Comparison of ENCODE assay signal across 26 cellular contexts in the genomic region with DNA sequence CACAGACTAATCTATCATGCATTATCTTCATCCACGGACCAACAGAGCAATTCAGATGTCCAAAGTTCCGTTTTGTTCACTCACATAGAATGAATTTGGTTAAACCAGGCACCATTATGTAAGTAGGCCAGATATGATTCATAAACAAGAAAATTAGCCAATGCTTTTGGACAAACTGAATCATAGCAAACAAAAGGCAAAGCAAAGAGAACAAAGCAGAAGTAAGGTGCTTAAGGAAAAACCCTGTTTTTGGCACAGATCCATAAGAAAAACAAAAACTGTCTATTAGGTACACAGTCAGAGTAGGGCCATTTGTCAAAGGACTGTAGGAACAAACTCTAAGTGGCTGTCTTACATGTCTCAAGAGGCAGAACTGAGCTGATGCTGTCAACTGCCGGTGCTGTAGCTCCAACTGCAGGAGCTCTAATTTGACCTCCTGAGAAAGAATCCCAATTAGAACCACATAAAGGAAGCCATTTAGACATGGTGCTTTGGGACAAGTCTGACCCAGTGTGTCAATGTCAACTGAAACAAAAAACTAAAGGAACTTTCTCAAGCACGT.
A peak's percentile ranks its signal among the peaks of the same experiment; 100 is the strongest.
DNase-seq lines count a peak whose midpoint lies in the region; ATAC-seq, FAIRE-seq and TF ChIP-seq lines count a peak whose summit lies in the region.
"Had no signal": no experiment of that assay in that cellular context is flagged by ENCODE, and none has a peak within 500 bp of the region (broad histone marks: within the 10 kb centered on the region; RNA-seq: fewer than 3 reads in every experiment).

No MANE protein-coding gene starts in this region.

- H3K4me3 Mint-ChIP-seq in nephron progenitor cell: no peak overlapping the region
- H3K4me3 Mint-ChIP-seq: activated T-helper 17 cell treated with anti-CD3 and anti-CD28 coated beads, Interleukin-2, amount 50 U/mL, for 72 hours; WTC11 had no signal

- TF ChIP-seq CTCF in RWPE2 (IDR thresholded peaks at IDR 0.05; ENCODE audit: poor library complexity, severe bottlenecking) (no peak), nephron progenitor cell (IDR thresholded peaks at IDR 0.05) (no peak), D721Med (IDR thresholded peaks at IDR 0.05; ENCODE audit: insufficient read depth, missing control alignments) (no peak)

- FAIRE-seq in D721Med (lab: Jason Lieb, UNC): no peak
- FAIRE-seq: kidney had no signal

- H3K27ac Mint-ChIP-seq in nephron progenitor cell: peak overlapping the region; percentile 74
- H3K27ac Mint-ChIP-seq: activated naive CD4-positive, alpha-beta T cell treated with anti-CD3 and anti-CD28 coated beads, Interleukin-2, amount 50 U/mL, for 72 hours; activated T-helper 17 cell treated with anti-CD3 and anti-CD28 coated beads, Interleukin-2, amount 50 U/mL, for 72 hours; WTC11 had no signal

- H3K36me3 Mint-ChIP-seq in nephron progenitor cell (ENCODE audit: low read depth): no peaks in the 10 kb centered on the region
- H3K36me3 Mint-ChIP-seq: activated naive CD4-positive, alpha-beta T cell treated with anti-CD3 and anti-CD28 coated beads, Interleukin-2, amount 50 U/mL, for 72 hours; WTC11 had no signal

- H3K9me3 ChIP-seq in RWPE2 (ENCODE audit: severe bottlenecking): no peaks in the 10 kb centered on the region
- H3K9me3 ChIP-seq: ascending aorta, esophagus muscularis mucosa, upper lobe of left lung had no signal

- H3K4me3 ChIP-seq in RWPE2 (ENCODE audit: severe bottlenecking): no peak overlapping the region
- H3K4me3 ChIP-seq: ascending aorta, esophagus muscularis mucosa, skin epidermis, upper lobe of left lung had no signal

- H3K9me3 Mint-ChIP-seq in nephron progenitor cell: no peaks in the 10 kb centered on the region
- H3K9me3 Mint-ChIP-seq: activated naive CD4-positive, alpha-beta T cell treated with anti-CD3 and anti-CD28 coated beads, Interleukin-2, amount 50 U/mL, for 72 hours; activated T-helper 17 cell treated with anti-CD3 and anti-CD28 coated beads, Interleukin-2, amount 50 U/mL, for 72 hours; WTC11 had no signal

- H3K27ac ChIP-seq in RWPE2 (ENCODE audit: poor library complexity, severe bottlenecking) (no peak overlapping the region), epithelial cell of prostate (no peak overlapping the region)
- H3K27ac ChIP-seq: ascending aorta, esophagus muscularis mucosa, RWPE1, upper lobe of left lung had no signal

- H3K27me3 ChIP-seq in RWPE2 (ENCODE audit: insufficient read depth, poor library complexity, severe bottlenecking): no peaks in the 10 kb centered on the region
- H3K27me3 ChIP-seq: ascending aorta, esophagus muscularis mucosa, upper lobe of left lung had no signal

- DNase-seq in HCEC 1CT: peak; percentile 10
- no peak for DNase-seq in RWPE2 (ENCODE audit: low spot score)
- peak; percentile 26 for DNase-seq in epithelial cell of prostate (ENCODE audit: low read depth, low spot score)
- DNase-seq in nephron progenitor cell: no peak
- DNase-seq in kidney glomerular epithelial cell (lab: John Stamatoyannopoulos, UW): no peak
- DNase-seq in D721Med (ENCODE audit: insufficient read length, low spot score): no peak
- no peak for DNase-seq in DMS 273 treated with DMSO at 0.1 percent for 48 hours (lab: John Stamatoyannopoulos, UW)
- no peak for DNase-seq in Ammon's horn (ENCODE audit: low spot score)
- DNase-seq: activated CD4-positive, alpha-beta T cell treated with anti-CD3 and anti-CD28 coated beads, Interleukin-2, amount 50 U/mL, for 48 hours; activated CD8-positive, alpha-beta memory T cell treated with anti-CD3 and anti-CD28 coated beads, Interleukin-2, amount 50 U/mL, for 4 hours; effector CD4-positive, alpha-beta T cell; GDM1; GOT3; kidney; MV-4-11; NCI-H187 treated with DMSO at 0.1 percent for 48 hours; NCI-H345; NCI-H748 treated with DMSO at 0.1 percent for 48 hours; upper lobe of left lung had no signal

- H3K36me3 ChIP-seq in RWPE2 (ENCODE audit: low read depth): no peaks in the 10 kb centered on the region
- H3K36me3 ChIP-seq: ascending aorta, esophagus muscularis mucosa, upper lobe of left lung had no signal

- ATAC-seq in RWPE2 (ENCODE audit: low read depth): peak; percentile 57; the same call in 2 of the 3 replicates
- ATAC-seq: activated naive CD4-positive, alpha-beta T cell treated with anti-CD3 and anti-CD28 coated beads, Interleukin-2, amount 50 U/mL, for 72 hours; activated T-helper 17 cell treated with anti-CD3 and anti-CD28 coated beads, Interleukin-2, amount 50 U/mL, for 72 hours; WTC11 had no signal

- no peaks in the 10 kb centered on the region for H3K27me3 Mint-ChIP-seq in nephron progenitor cell (ENCODE audit: low read depth, poor library complexity)

- no peaks in the 10 kb centered on the region for H3K4me1 ChIP-seq in RWPE2 (ENCODE audit: insufficient read depth, poor library complexity, severe bottlenecking)
- H3K4me1 ChIP-seq: ascending aorta, esophagus muscularis mucosa, upper lobe of left lung had no signal

- peaks cover 49% of the 10 kb centered on the region for H3K4me1 Mint-ChIP-seq in nephron progenitor cell
- H3K4me1 Mint-ChIP-seq: activated T-helper 17 cell treated with anti-CD3 and anti-CD28 coated beads, Interleukin-2, amount 50 U/mL, for 72 hours; WTC11 had no signal

Comparison
In these comparisons a context has a peak if more than half of its experiments do, and no peak if none do; other contexts are left out.
1. DNase-seq: peak in HCEC 1CT (single experiment) and epithelial cell of prostate (single experiment); none in RWPE2 (single experiment), nephron progenitor cell (single experiment), kidney glomerular epithelial cell (single experiment), D721Med (single experiment), DMS 273 treated with DMSO at 0.1 percent for 48 hours (single experiment) and Ammon's horn (single experiment).